Comparison of ENCODE assay signal across 11 cellular contexts in genomic region chr9:89440951-89441654, GRCh38. TPM values are rescaled to one million over a fixed set of nuclear protein-coding genes. Genes with fewer than 3 reads are reported as not detected.
A peak's percentile ranks its signal among the peaks of the same experiment; 100 is the strongest.
DNase-seq lines count a peak whose midpoint lies in the region; ATAC-seq and TF ChIP-seq lines count a peak whose summit lies in the region.
"Had no signal": no experiment of that assay in that cellular context is flagged by ENCODE, and none has a peak within 500 bp of the region (broad histone marks: within the 10 kb centered on the region; RNA-seq: fewer than 3 reads in every experiment).

No MANE protein-coding gene starts in this region.

- no peak overlapping the region for H2BK12ac ChIP-seq in mesenchymal stem cell (ENCODE audit: low read length in 2 of 2)

- no peak for TF ChIP-seq POLR2A in thyroid gland (IDR thresholded peaks at IDR 0.05)

- no peak overlapping the region for H4K91ac ChIP-seq in mesenchymal stem cell (ENCODE audit: low read length)

- H2BK15ac ChIP-seq in mesenchymal stem cell (ENCODE audit: low read depth, poor library complexity, severe bottlenecking): no peak overlapping the region

- H3K36me3 ChIP-seq in mesenchymal stem cell (ENCODE audit: control insufficient read depth in 1 of 2, insufficient read depth in 2 of 2, low read depth in 1 of 2, low read length in 2 of 2) (peaks cover 0 to 50% of the 10 kb centered on the region in 2 experiments), thyroid gland (no peaks in the 10 kb centered on the region)
- H3K36me3 ChIP-seq: colonic mucosa, heart right ventricle had no signal

- H3K4me3 Mint-ChIP-seq in activated T-cell treated with anti-CD3 and anti-CD28 coated beads, Interleukin-2, amount 50 U/mL, for 72 hours: peak overlapping the region; percentile 59 to 62
- peak overlapping the region; percentile 70 for H3K4me3 Mint-ChIP-seq in activated T-helper 17 cell treated with anti-CD3 and anti-CD28 coated beads, Interleukin-2, amount 50 U/mL, for 72 hours

- H3K9me3 ChIP-seq in mesenchymal stem cell (ENCODE audit: control insufficient read depth, low read length) (no peaks in the 10 kb centered on the region), thyroid gland (no peaks in the 10 kb centered on the region)
- H3K9me3 ChIP-seq: colonic mucosa, heart right ventricle had no signal

- no peak for DNase-seq in activated T-cell treated with anti-CD3 and anti-CD28 coated beads, Interleukin-2, amount 50 U/mL, for 72 hours
- DNase-seq in activated T-cell treated with anti-CD3 and anti-CD28 coated beads, Interleukin-2, amount 50 U/mL, for 48 hours: no peak
- DNase-seq in mesenchymal stem cell (no peak), thyroid gland (peak; percentile 58 to 74), EL (no peak)
- DNase-seq: colonic mucosa, NCI-H1694 had no signal

- no peak overlapping the region for H3K27ac ChIP-seq in mesenchymal stem cell (ENCODE audit: low read length, poor library complexity, severe bottlenecking)
- peak overlapping the region in 2 of 3 donors; percentile 7 to 36 for H3K27ac ChIP-seq in thyroid gland
- H3K27ac ChIP-seq: colonic mucosa had no signal

- 98% methylated on average over 14 of the region's 16 CpGs for WGBS in mesenchymal stem cell
- 49 to 82% methylated on average over 16 of the region's 16 CpGs for WGBS in thyroid gland, 2 donors

- no peak overlapping the region for H4K8ac ChIP-seq in mesenchymal stem cell (ENCODE audit: low read length)

- no peak overlapping the region for H3K9ac ChIP-seq in mesenchymal stem cell (ENCODE audit: low read length)

- H3K36me3 Mint-ChIP-seq in activated T-cell treated with anti-CD3 and anti-CD28 coated beads, Interleukin-2, amount 50 U/mL, for 72 hours (ENCODE audit: insufficient read depth in 2 of 2): peaks cover 1 to 16% of the 10 kb centered on the region in 2 donors
- peaks cover 71% of the 10 kb centered on the region for H3K36me3 Mint-ChIP-seq in activated T-helper 17 cell treated with anti-CD3 and anti-CD28 coated beads, Interleukin-2, amount 50 U/mL, for 72 hours (ENCODE audit: low read depth)

- H3K27me3 ChIP-seq in mesenchymal stem cell (ENCODE audit: control insufficient read depth in 1 of 2, insufficient read depth in 1 of 2, low read length in 2 of 2): peaks cover 0 to 9% of the 10 kb centered on the region in 2 experiments
- no peaks in the 10 kb centered on the region for H3K27me3 ChIP-seq in thyroid gland
- H3K27me3 ChIP-seq: colonic mucosa, heart right ventricle had no signal

- no peak overlapping the region for H3K4me3 ChIP-seq in mesenchymal stem cell (ENCODE audit: insufficient read depth in 1 of 2, low read depth in 1 of 2, low read length in 2 of 2)
- H3K4me3 ChIP-seq in thyroid gland (replicated peaks in 1 of 3): no peak overlapping the region
- H3K4me3 ChIP-seq: colonic mucosa, heart right ventricle had no signal

- ATAC-seq in activated T-cell treated with anti-CD3 and anti-CD28 coated beads, Interleukin-2, amount 50 U/mL, for 72 hours (replicated peaks in 1 of 2): no peak
- ATAC-seq in activated T-helper 17 cell treated with anti-CD3 and anti-CD28 coated beads, Interleukin-2, amount 50 U/mL, for 72 hours (replicated peaks): no peak
- no peak for ATAC-seq in HG03442 (IDR thresholded peaks at IDR 0.05; ENCODE audit: unreplicated experiment)
- ATAC-seq in GM18867 (IDR thresholded peaks at IDR 0.05; ENCODE audit: unreplicated experiment): no peak

- no peaks in the 10 kb centered on the region for H3K9me3 Mint-ChIP-seq in activated T-cell treated with anti-CD3 and anti-CD28 coated beads, Interleukin-2, amount 50 U/mL, for 72 hours
- no peaks in the 10 kb centered on the region for H3K9me3 Mint-ChIP-seq in activated T-helper 17 cell treated with anti-CD3 and anti-CD28 coated beads, Interleukin-2, amount 50 U/mL, for 72 hours

- H3K4ac ChIP-seq in mesenchymal stem cell (ENCODE audit: low read depth in 1 of 2, low read length in 2 of 2): no peak overlapping the region

- peak overlapping the region; percentile 88 for H3K27ac Mint-ChIP-seq in activated T-cell treated with anti-CD3 and anti-CD28 coated beads, Interleukin-2, amount 50 U/mL, for 72 hours
- peak overlapping the region; percentile 84 for H3K27ac Mint-ChIP-seq in activated T-helper 17 cell treated with anti-CD3 and anti-CD28 coated beads, Interleukin-2, amount 50 U/mL, for 72 hours

- peaks cover 93% of the 10 kb centered on the region for H3K4me1 Mint-ChIP-seq in activated T-cell treated with anti-CD3 and anti-CD28 coated beads, Interleukin-2, amount 50 U/mL, for 72 hours (ENCODE audit: low read depth)
- H3K4me1 Mint-ChIP-seq in activated T-helper 17 cell treated with anti-CD3 and anti-CD28 coated beads, Interleukin-2, amount 50 U/mL, for 72 hours: peaks cover 50% of the 10 kb centered on the region

- H2AFZ ChIP-seq in mesenchymal stem cell (ENCODE audit: low read depth, low read length): no peak overlapping the region

- no peak overlapping the region for H2BK120ac ChIP-seq in mesenchymal stem cell (ENCODE audit: low read depth, low read length)

- H3K18ac ChIP-seq in mesenchymal stem cell (ENCODE audit: low read depth in 1 of 2, low read length in 2 of 2): no peak overlapping the region

- peaks cover 53% of the 10 kb centered on the region for H3K79me1 ChIP-seq in mesenchymal stem cell (replicated peaks; ENCODE audit: low read length, poor library complexity, severe bottlenecking)

- H3K14ac ChIP-seq in mesenchymal stem cell (ENCODE audit: low read length in 2 of 2): no peak overlapping the region

- H2AK5ac ChIP-seq in mesenchymal stem cell (ENCODE audit: low read length, severe bottlenecking): peak overlapping the region; percentile 36

- H3K23ac ChIP-seq in mesenchymal stem cell (ENCODE audit: low read length in 2 of 2): no peak overlapping the region

- intact Hi-C loops in thyroid gland (cut with DNase I): loop anchor here (5.0 kb wide), 1 partner anchor 54 kb away; no protein-coding TSS in a partner anchor

- no peak overlapping the region for H2BK5ac ChIP-seq in mesenchymal stem cell (ENCODE audit: low read depth, low read length, poor library complexity, severe bottlenecking)

- peaks cover 47% of the 10 kb centered on the region for H3K4me1 ChIP-seq in mesenchymal stem cell (ENCODE audit: control insufficient read depth, insufficient read depth, low read depth, low read length)
- H3K4me1 ChIP-seq in thyroid gland: peaks cover 35 to 40% of the 10 kb centered on the region in 2 donors

- H3K27me3 Mint-ChIP-seq in activated T-cell treated with anti-CD3 and anti-CD28 coated beads, Interleukin-2, amount 50 U/mL, for 72 hours (ENCODE audit: low read depth): no peaks in the 10 kb centered on the region
- H3K27me3 Mint-ChIP-seq in activated T-helper 17 cell treated with anti-CD3 and anti-CD28 coated beads, Interleukin-2, amount 50 U/mL, for 72 hours: no peaks in the 10 kb centered on the region

- no peak for TF ChIP-seq CTCF in thyroid gland (IDR thresholded peaks at IDR 0.05)

- no peak overlapping the region for H3K4me2 ChIP-seq in mesenchymal stem cell (ENCODE audit: low read length, poor library complexity, severe bottlenecking)

RNA-seq across cellular contexts. Expression of gene SEMA4D, which starts 56.8 kb away (rescaled TPM):
- total RNA-seq in activated T-cell treated with anti-CD3 and anti-CD28 coated beads, Interleukin-2, amount 50 U/mL, for 72 hours: 100 to 1,000 TPM; 182 to 198 TPM
- total RNA-seq in activated T-helper 17 cell treated with anti-CD3 and anti-CD28 coated beads, Interleukin-2, amount 50 U/mL, for 72 hours: 100 to 1,000 TPM; 167 to 263 TPM
- polyA plus RNA-seq in mesenchymal stem cell (2013, experiment 1 of 2): 3.2 TPM
- polyA plus RNA-seq in mesenchymal stem cell (2013, experiment 2 of 2): 3.2 TPM
- 10 to 100 TPM; 19.9 to 29.6 (median 28.9) TPM for total RNA-seq in thyroid gland

Comparison
In these comparisons a context has a peak if more than half of its experiments do, and no peak if none do; other contexts are left out.
1. DNase-seq: peak in thyroid gland (2 of 2); none in activated T-cell treated with anti-CD3 and anti-CD28 coated beads, Interleukin-2, amount 50 U/mL, for 72 hours (0 of 2), activated T-cell treated with anti-CD3 and anti-CD28 coated beads, Interleukin-2, amount 50 U/mL, for 48 hours (0 of 2), mesenchymal stem cell (single experiment) and EL (single experiment).
2. RNA of gene SEMA4D, which starts 56.8 kb away (total RNA-seq): 167 to 263 TPM in activated T-helper 17 cell treated with anti-CD3 and anti-CD28 coated beads, Interleukin-2, amount 50 U/mL, for 72 hours and 182 to 198 TPM in activated T-cell treated with anti-CD3 and anti-CD28 coated beads, Interleukin-2, amount 50 U/mL, for 72 hours; 19.9 to 29.6 TPM in thyroid gland; every median in the first group is over 4 times any median in the second.